Comparison of ENCODE assay signal across 8 cellular contexts in genomic region chr1:167191958-167192357, GRCh38.
"Had no signal": no experiment of that assay in that cellular context is flagged by ENCODE, and none has a peak within 500 bp of the region (broad histone marks: within the 10 kb centered on the region; RNA-seq: fewer than 3 reads in every experiment).

No MANE protein-coding gene starts in this region.

- H2AFZ ChIP-seq: GM23248 had no signal

- H3K27ac Mint-ChIP-seq: H9 had no signal

- H3K4me3 Mint-ChIP-seq: H9 had no signal

- H3K4me3 ChIP-seq: GM23248, K562 had no signal

- H3K9ac ChIP-seq: GM23248 had no signal

- ATAC-seq: K562 had no signal

- H3K27ac ChIP-seq: GM23248 had no signal

- FAIRE-seq: H1, H54, K562 had no signal

- DNase-seq: GM23248, H9, HCEC 1CT, IMR-90, KG1 had no signal
